23 cellular contexts compared by ENCODE assay signal in the genomic region with DNA sequence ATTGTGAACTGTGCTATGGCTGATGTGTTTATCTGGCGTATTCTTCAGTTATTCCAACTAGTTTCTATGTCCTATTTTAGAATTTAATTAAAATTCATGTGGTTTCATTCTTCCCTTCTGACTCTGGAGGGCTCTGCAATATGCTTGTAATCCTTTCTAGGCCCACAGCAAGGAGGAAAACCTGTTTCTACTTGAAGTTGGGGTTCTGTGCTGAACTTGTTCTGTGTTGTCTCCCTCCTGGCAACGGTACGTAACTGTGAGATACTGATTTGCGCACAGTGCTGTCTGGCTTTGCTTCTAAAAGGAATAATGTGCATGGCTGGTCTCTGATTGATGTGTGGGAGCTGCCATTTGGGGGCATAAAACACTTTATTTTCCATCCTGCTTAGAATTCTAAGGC.
"Had no signal": no experiment of that assay in that cellular context is flagged by ENCODE, and none has a peak within 500 bp of the region (broad histone marks: within the 10 kb centered on the region; RNA-seq: fewer than 3 reads in every experiment).

No MANE protein-coding gene starts in this region.

- H3K79me2 ChIP-seq: hepatocyte had no signal

- H3K4me3 ChIP-seq: breast epithelium, esophagus muscularis mucosa, gastroesophageal sphincter, hepatocyte, neural progenitor cell, right atrium auricular region, smooth muscle cell, stomach, thyroid gland, upper lobe of right lung had no signal

- H3K4me1 ChIP-seq: breast epithelium, neural progenitor cell, right atrium auricular region, thyroid gland, upper lobe of right lung had no signal

- H3K36me3 ChIP-seq: breast epithelium, esophagus muscularis mucosa, gastroesophageal sphincter, neural progenitor cell, right atrium auricular region, stomach, thyroid gland, upper lobe of right lung had no signal

- H3K27me3 ChIP-seq: breast epithelium, esophagus muscularis mucosa, gastroesophageal sphincter, hepatocyte, neural progenitor cell, right atrium auricular region, stomach, thyroid gland, upper lobe of right lung had no signal

- H3K27ac Mint-ChIP-seq: activated CD8-positive, alpha-beta memory T cell treated with anti-CD3 and anti-CD28 coated beads, Interleukin-2, amount 10 ng/mL, durations not matched to agents 7 days and 5 days; activated CD8-positive, alpha-beta T cell treated with anti-CD3 and anti-CD28 coated beads, Interleukin-2, amount 10 ng/mL, durations not matched to agents 7 days and 5 days; activated naive CD4-positive, alpha-beta T cell treated with anti-CD3 and anti-CD28 coated beads, Interleukin-2, amount 50 U/mL, for 72 hours; activated T-cell treated with anti-CD3 and anti-CD28 coated beads, Interleukin-2, amount 50 U/mL, for 72 hours; endodermal cell; naive thymus-derived CD8-positive, alpha-beta T cell; neural progenitor cell; stimulated activated naive B cell treated with anti-CD40 and anti-IgM and Interleukin-4, amounts not matched to agents 10 μg/mL and 1 μg/mL and 100 μg/mL, for 72 hours had no signal

- H3K4me1 Mint-ChIP-seq: central memory CD8-positive, alpha-beta T cell; neural progenitor cell had no signal

- H3K36me3 Mint-ChIP-seq: activated CD8-positive, alpha-beta memory T cell treated with anti-CD3 and anti-CD28 coated beads, Interleukin-2, amount 10 ng/mL, durations not matched to agents 7 days and 5 days; activated naive CD4-positive, alpha-beta T cell treated with anti-CD3 and anti-CD28 coated beads, Interleukin-2, amount 50 U/mL, for 72 hours; naive thymus-derived CD8-positive, alpha-beta T cell; neural progenitor cell; stimulated activated naive B cell treated with anti-CD40 and anti-IgM and Interleukin-4, amounts not matched to agents 10 μg/mL and 1 μg/mL and 100 μg/mL, for 72 hours had no signal

- H3K27me3 Mint-ChIP-seq: activated B cell treated with CpG ODN at 0.5 μM for 24 hours; dendritic cell treated with granulocyte-macrophage colony-stimulating factor and Interleukin-4, amounts not matched to agents 40 ng/mL and 50 ng/mL, for 4 days had no signal

- H3K4me2 ChIP-seq: hepatocyte, neural progenitor cell, smooth muscle cell had no signal

- H3K27ac ChIP-seq: breast epithelium, esophagus muscularis mucosa, gastroesophageal sphincter, hepatocyte, neural progenitor cell, right atrium auricular region, stomach, thyroid gland had no signal

- H3K9me3 ChIP-seq: breast epithelium, esophagus muscularis mucosa, gastroesophageal sphincter, right atrium auricular region, stomach, thyroid gland, upper lobe of right lung had no signal

- DNase-seq: kidney, midbrain, occipital lobe had no signal

- H2AFZ ChIP-seq: hepatocyte, neural progenitor cell had no signal

- H3K9me3 Mint-ChIP-seq: activated B cell treated with CpG ODN at 0.5 μM for 24 hours; activated naive CD4-positive, alpha-beta T cell treated with anti-CD3 and anti-CD28 coated beads, Interleukin-2, amount 50 U/mL, for 72 hours; activated T-cell treated with anti-CD3 and anti-CD28 coated beads, Interleukin-2, amount 50 U/mL, for 72 hours; central memory CD8-positive, alpha-beta T cell; dendritic cell treated with granulocyte-macrophage colony-stimulating factor and Interleukin-4, amounts not matched to agents 40 ng/mL and 50 ng/mL, for 4 days; endodermal cell; stimulated activated naive B cell treated with anti-CD40 and anti-IgM and Interleukin-4, amounts not matched to agents 10 μg/mL and 1 μg/mL and 100 μg/mL, for 72 hours had no signal

- H3K9ac ChIP-seq: neural progenitor cell had no signal

- H3K4me3 Mint-ChIP-seq: activated B cell treated with CpG ODN at 0.5 μM for 24 hours; activated CD8-positive, alpha-beta memory T cell treated with anti-CD3 and anti-CD28 coated beads, Interleukin-2, amount 10 ng/mL, durations not matched to agents 7 days and 5 days; activated CD8-positive, alpha-beta T cell treated with anti-CD3 and anti-CD28 coated beads, Interleukin-2, amount 10 ng/mL, durations not matched to agents 7 days and 5 days; activated T-cell treated with anti-CD3 and anti-CD28 coated beads, Interleukin-2, amount 50 U/mL, for 72 hours; central memory CD8-positive, alpha-beta T cell; dendritic cell treated with granulocyte-macrophage colony-stimulating factor and Interleukin-4, amounts not matched to agents 40 ng/mL and 50 ng/mL, for 4 days; endodermal cell; neural progenitor cell; stimulated activated naive B cell treated with anti-CD40 and anti-IgM and Interleukin-4, amounts not matched to agents 10 μg/mL and 1 μg/mL and 100 μg/mL, for 72 hours had no signal
